1 cellular context compared by ENCODE assay signal in the genomic region with DNA sequence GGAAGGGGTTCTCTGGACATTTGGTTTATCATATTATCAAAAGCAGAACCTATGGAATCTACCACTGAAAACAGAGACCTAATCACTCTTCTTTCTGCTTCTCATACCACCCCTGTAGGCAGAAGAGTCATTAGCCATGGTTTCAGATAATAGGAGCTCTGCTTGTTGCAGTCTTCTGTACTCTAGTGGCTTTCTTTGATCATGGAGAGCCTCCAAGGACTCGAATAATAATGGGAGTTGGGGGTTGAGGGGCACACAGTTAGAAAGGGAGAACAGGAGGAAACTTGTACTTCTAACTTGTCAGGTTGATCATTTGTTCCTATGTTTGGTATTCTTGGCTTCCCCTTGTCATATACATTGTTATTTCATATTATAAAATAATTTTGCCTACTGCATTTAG.
TF ChIP-seq lines count a peak whose summit lies in the region.

No MANE protein-coding gene starts in this region.

TF ChIP-seq in WTC11, 78 proteins besides CTCF, POLR2A, EP300 and RAD21 (continued from another document):
- TF ChIP-seq PRDM15 (CRISPR knock-in tag; IDR thresholded peaks at IDR 0.05) (no peak), ZNF281 (CRISPR knock-in tag; IDR thresholded peaks at IDR 0.05) (no peak), AR (CRISPR knock-in tag; IDR thresholded peaks at IDR 0.05) (no peak), EMX1 (CRISPR knock-in tag; IDR thresholded peaks at IDR 0.05) (no peak)
- TF ChIP-seq, protein P1, sequence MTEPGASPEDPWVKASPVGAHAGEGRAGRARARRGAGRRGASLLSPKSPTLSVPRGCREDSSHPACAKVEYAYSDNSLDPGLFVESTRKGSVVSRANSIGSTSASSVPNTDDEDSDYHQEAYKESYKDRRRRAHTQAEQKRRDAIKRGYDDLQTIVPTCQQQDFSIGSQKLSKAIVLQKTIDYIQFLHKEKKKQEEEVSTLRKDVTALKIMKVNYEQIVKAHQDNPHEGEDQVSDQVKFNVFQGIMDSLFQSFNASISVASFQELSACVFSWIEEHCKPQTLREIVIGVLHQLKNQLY (CRISPR knock-in tag; IDR thresholded peaks at IDR 0.05), result no peak
- TF ChIP-seq, protein P2, sequence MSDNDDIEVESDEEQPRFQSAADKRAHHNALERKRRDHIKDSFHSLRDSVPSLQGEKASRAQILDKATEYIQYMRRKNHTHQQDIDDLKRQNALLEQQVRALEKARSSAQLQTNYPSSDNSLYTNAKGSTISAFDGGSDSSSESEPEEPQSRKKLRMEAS (CRISPR knock-in tag; IDR thresholded peaks at IDR 0.05), result no peak
